ENCODE assay signal across 22 cellular contexts in the genomic region with DNA sequence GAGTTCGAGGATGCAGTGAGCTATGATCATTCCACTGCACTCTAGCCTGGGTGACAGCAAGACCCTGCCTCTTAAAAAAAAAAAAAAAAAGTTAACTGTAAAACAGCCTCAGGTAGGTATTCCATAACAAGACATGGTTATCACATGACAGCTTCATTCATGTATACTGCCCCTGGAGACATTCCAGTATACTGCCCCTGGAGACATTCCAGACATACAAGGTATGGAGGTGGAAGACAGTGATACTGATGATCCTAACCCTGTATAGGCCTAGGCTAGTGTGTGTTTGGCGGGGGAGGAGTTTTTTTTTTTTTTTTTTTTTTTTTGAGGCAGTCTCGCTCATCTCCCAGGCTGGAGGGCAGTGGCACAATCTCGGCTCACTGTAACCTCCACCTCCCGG.
A peak's percentile ranks its signal among the peaks of the same experiment; 100 is the strongest.
DNase-seq lines count a peak whose midpoint lies in the region; ATAC-seq and TF ChIP-seq lines count a peak whose summit lies in the region.
"Had no signal": no experiment of that assay in that cellular context is flagged by ENCODE, and none has a peak within 500 bp of the region (broad histone marks: within the 10 kb centered on the region; RNA-seq: fewer than 3 reads in every experiment).

No MANE protein-coding gene starts in this region.

- POLR2A ChIA-PET in PC-3 (lab: Charles Lee; ENCODE audit: unreplicated experiment), result no interaction called here

- DNase-seq in GM23338 (ENCODE audit: low spot score) (peak; percentile 42), PC-3 (peak; percentile 11), foreskin keratinocyte (no peak), osteoblast (ENCODE audit: insufficient read length, low spot score, missing footprints) (peak; percentile 9), mesenchymal stem cell (no peak), HK-2 (ENCODE audit: unreplicated experiment) (no peak)
- DNase-seq: C1 segment of cervical spinal cord; CD4-positive, alpha-beta memory T cell; COR-L47; DMS79; GOT3; NCI-H1048; NCI-H1417; NCI-H1694; NCI-H2029 treated with DMSO at 0.1 percent for 48 hours; NCI-H2227 treated with DMSO at 0.1 percent for 48 hours; NCI-H526 treated with DMSO at 0.1 percent for 48 hours; RPMI8226; SHP77; T-cell had no signal

- no peak overlapping the region for H2BK15ac ChIP-seq in mesenchymal stem cell (ENCODE audit: low read depth, poor library complexity, severe bottlenecking)

- no peaks in the 10 kb centered on the region for H3K9me3 ChIP-seq in PC-3 (ENCODE audit: low read length)
- no peaks in the 10 kb centered on the region for H3K9me3 ChIP-seq in osteoblast (ENCODE audit: low read depth, low read length)
- no peaks in the 10 kb centered on the region for H3K9me3 ChIP-seq in mesenchymal stem cell (ENCODE audit: control insufficient read depth, low read length)

- H3K4ac ChIP-seq in mesenchymal stem cell (ENCODE audit: low read depth in 1 of 2, low read length in 2 of 2), result no peak overlapping the region

- H4K20me1 ChIP-seq in GM23338 (replicated peaks; ENCODE audit: insufficient read depth) (no peaks in the 10 kb centered on the region; the same call in 1 of the 2 replicates), PC-3 (ENCODE audit: low read length) (no peaks in the 10 kb centered on the region), osteoblast (ENCODE audit: insufficient read depth, low read length) (no peaks in the 10 kb centered on the region)

- H3K23ac ChIP-seq in mesenchymal stem cell (ENCODE audit: low read length in 2 of 2), result no peak overlapping the region

- H3K27me3 ChIP-seq in GM23338 (ENCODE audit: insufficient read depth) (no peaks in the 10 kb centered on the region), PC-3 (ENCODE audit: low read length) (no peaks in the 10 kb centered on the region), foreskin keratinocyte (no peaks in the 10 kb centered on the region), osteoblast (ENCODE audit: insufficient read depth, low read length) (no peaks in the 10 kb centered on the region), mesenchymal stem cell (ENCODE audit: control insufficient read depth in 1 of 2, insufficient read depth in 1 of 2, low read length in 2 of 2) (no peaks in the 10 kb centered on the region)

- no peak overlapping the region for H3K9ac ChIP-seq in PC-3 (ENCODE audit: low read length)
- no peak overlapping the region for H3K9ac ChIP-seq in mesenchymal stem cell (ENCODE audit: low read length)
- H3K9ac ChIP-seq: KMS-11 had no signal

- no peak overlapping the region for H2BK12ac ChIP-seq in mesenchymal stem cell (ENCODE audit: low read length in 2 of 2)

- no peak overlapping the region for H2BK120ac ChIP-seq in mesenchymal stem cell (ENCODE audit: low read depth, low read length)

- H3K4me3 Mint-ChIP-seq in GM23338, result no peak overlapping the region
- H3K4me3 Mint-ChIP-seq: CD4-positive, alpha-beta memory T cell; T-cell had no signal

- no peaks in the 10 kb centered on the region for H3K4me1 ChIP-seq in GM23338 (ENCODE audit: insufficient read depth)
- H3K4me1 ChIP-seq in PC-3 (ENCODE audit: insufficient read depth, low read length), result no peaks in the 10 kb centered on the region
- no peaks in the 10 kb centered on the region for H3K4me1 ChIP-seq in foreskin keratinocyte
- no peaks in the 10 kb centered on the region for H3K4me1 ChIP-seq in osteoblast (ENCODE audit: insufficient read depth, low read length)
- H3K4me1 ChIP-seq in mesenchymal stem cell (ENCODE audit: control insufficient read depth, insufficient read depth, low read depth, low read length), result no peaks in the 10 kb centered on the region

- intact Hi-C loops in PC-3 (cut with micrococcal nuclease), result no loop called here

- H3K27ac ChIP-seq in GM23338 (ENCODE audit: low read depth) (no peak overlapping the region), PC-3 (ENCODE audit: low read length) (no peak overlapping the region), foreskin keratinocyte (no peak overlapping the region), osteoblast (ENCODE audit: low read depth, low read length) (no peak overlapping the region), mesenchymal stem cell (ENCODE audit: low read length, poor library complexity, severe bottlenecking) (no peak overlapping the region)
- H3K27ac ChIP-seq: KMS-11 had no signal

- H3K4me3 ChIP-seq in GM23338 (no peak overlapping the region), PC-3 (ENCODE audit: low read length) (no peak overlapping the region), osteoblast (ENCODE audit: insufficient read depth, low read length) (no peak overlapping the region), mesenchymal stem cell (ENCODE audit: insufficient read depth in 1 of 2, low read depth in 1 of 2, low read length in 2 of 2) (no peak overlapping the region)

- WGBS in mesenchymal stem cell, result 100% methylated on average over 5 of the region's 5 CpGs

- H3F3A ChIP-seq in GM23338 (replicated peaks; ENCODE audit: low read depth) (no peaks in the 10 kb centered on the region), PC-3 (ENCODE audit: low read length, unreplicated experiment) (no peaks in the 10 kb centered on the region)

- TF ChIP-seq CTCF in GM23338 (conservative IDR thresholded peaks at IDR 0.05; ENCODE audit: low read depth in 2 of 2) (no peak), PC-3 (conservative IDR thresholded peaks at IDR 0.05; ENCODE audit: low read depth, low read length) (no peak), foreskin keratinocyte (conservative IDR thresholded peaks at IDR 0.05) (no peak), osteoblast (IDR thresholded peaks at IDR 0.05; ENCODE audit: extremely low read depth, low read depth, low read length) (no peak)

- H3K36me3 ChIP-seq in GM23338 (ENCODE audit: insufficient read depth), result peaks cover 17% of the 10 kb centered on the region; the same call in 1 of the 2 replicates
- peaks cover 15% of the 10 kb centered on the region; the same call in 1 of the 2 replicates for H3K36me3 ChIP-seq in PC-3 (ENCODE audit: low read depth, low read length)
- H3K36me3 ChIP-seq in osteoblast (ENCODE audit: insufficient read depth, low read length), result peaks cover 18% of the 10 kb centered on the region
- H3K36me3 ChIP-seq in mesenchymal stem cell (ENCODE audit: control insufficient read depth in 1 of 2, insufficient read depth in 2 of 2, low read depth in 1 of 2, low read length in 2 of 2), result peaks cover 3 to 82% of the 10 kb centered on the region in 2 experiments

- no peak overlapping the region for H2AK5ac ChIP-seq in mesenchymal stem cell (ENCODE audit: low read length, severe bottlenecking)

- no peak overlapping the region for H3K14ac ChIP-seq in mesenchymal stem cell (ENCODE audit: low read length in 2 of 2)

- no peaks in the 10 kb centered on the region for H3K79me1 ChIP-seq in mesenchymal stem cell (replicated peaks; ENCODE audit: low read length, poor library complexity, severe bottlenecking)

- peaks cover 9% of the 10 kb centered on the region; the same call in 2 of the 3 replicates for H3K36me3 Mint-ChIP-seq in GM23338 (ENCODE audit: low read depth)

- no peak overlapping the region for H4K91ac ChIP-seq in mesenchymal stem cell (ENCODE audit: low read length)

- no peaks in the 10 kb centered on the region for H3K9me2 ChIP-seq in GM23338 (ENCODE audit: insufficient read depth)
- H3K9me2 ChIP-seq in PC-3 (replicated peaks; ENCODE audit: low read length), result no peaks in the 10 kb centered on the region

- H3K79me2 ChIP-seq in GM23338 (replicated peaks; ENCODE audit: insufficient read depth), result no peaks in the 10 kb centered on the region
- H3K79me2 ChIP-seq in PC-3 (ENCODE audit: low read length), result no peaks in the 10 kb centered on the region
- no peaks in the 10 kb centered on the region for H3K79me2 ChIP-seq in osteoblast (ENCODE audit: insufficient read depth, low read length)

- no TSS peak for BruUV-seq in PC-3 (replicated peaks; lab: Mats Ljungman, UMichigan)

- H3K27me3 Mint-ChIP-seq in GM23338 (ENCODE audit: insufficient read depth, low read depth, poor library complexity), result no peaks in the 10 kb centered on the region
- H3K27me3 Mint-ChIP-seq: CD4-positive, alpha-beta memory T cell; T-cell had no signal

- H3K9me3 Mint-ChIP-seq in GM23338, result no peaks in the 10 kb centered on the region
- H3K9me3 Mint-ChIP-seq: CD4-positive, alpha-beta memory T cell; T-cell had no signal

- H2AFZ ChIP-seq in GM23338 (no peak overlapping the region), PC-3 (ENCODE audit: low read length) (no peak overlapping the region), osteoblast (ENCODE audit: low read length) (no peak overlapping the region), mesenchymal stem cell (ENCODE audit: low read depth, low read length) (no peak overlapping the region)

- H2BK5ac ChIP-seq in mesenchymal stem cell (ENCODE audit: low read depth, low read length, poor library complexity, severe bottlenecking), result no peak overlapping the region

- CTCF ChIA-PET in PC-3 (lab: Charles Lee), result interaction anchor here (0.7 kb wide), 1 partner anchor 19 kb away, joined by 4 read pairs; no protein-coding TSS in a partner anchor

- H3K4me1 Mint-ChIP-seq in GM23338, result no peaks in the 10 kb centered on the region
- H3K4me1 Mint-ChIP-seq: CD4-positive, alpha-beta memory T cell; T-cell had no signal

- no peak overlapping the region for H3K18ac ChIP-seq in mesenchymal stem cell (ENCODE audit: low read depth in 1 of 2, low read length in 2 of 2)

- ATAC-seq in GM23338 (peak; percentile 52), PC-3 (no peak), foreskin keratinocyte (peak; percentile 55), GM19324 (IDR thresholded peaks at IDR 0.05; ENCODE audit: low FRiP score, unreplicated experiment) (no peak)
- ATAC-seq: T-cell had no signal

- H3K27ac Mint-ChIP-seq in GM23338, result no peak overlapping the region
- H3K27ac Mint-ChIP-seq: T-cell had no signal

- H4K8ac ChIP-seq in mesenchymal stem cell (ENCODE audit: low read length), result no peak overlapping the region

- H3K4me2 ChIP-seq in GM23338, result no peak overlapping the region
- no peak overlapping the region for H3K4me2 ChIP-seq in PC-3 (ENCODE audit: low read length)
- H3K4me2 ChIP-seq in osteoblast (ENCODE audit: insufficient read depth, low read length), result no peak overlapping the region
- no peak overlapping the region for H3K4me2 ChIP-seq in mesenchymal stem cell (ENCODE audit: low read length, poor library complexity, severe bottlenecking)
- H3K4me2 ChIP-seq: KMS-11 had no signal

TF ChIP-seq in GM23338, 12 proteins besides CTCF, POLR2A, EP300 and RAD21 (continues in another document):
- TF ChIP-seq STAT1 (IDR thresholded peaks at IDR 0.05; ENCODE audit: unreplicated experiment) (no peak), EZH2 (IDR thresholded peaks at IDR 0.05; ENCODE audit: low read depth, unreplicated experiment) (no peak), EZH2phosphoT487 (IDR thresholded peaks at IDR 0.05; ENCODE audit: unreplicated experiment) (no peak)

Comparison
In these comparisons a context has a peak if more than half of its experiments do, and no peak if none do; other contexts are left out.
1. ATAC-seq: peak in GM23338 (single experiment) and foreskin keratinocyte (single experiment); none in PC-3 (single experiment) and GM19324 (single experiment).
2. DNase-seq: peak in GM23338 (single experiment), PC-3 (single experiment) and osteoblast (single experiment); none in foreskin keratinocyte (0 of 2), mesenchymal stem cell (single experiment) and HK-2 (single experiment).